ENCODE assay signal across 19 cellular contexts in the genomic region with DNA sequence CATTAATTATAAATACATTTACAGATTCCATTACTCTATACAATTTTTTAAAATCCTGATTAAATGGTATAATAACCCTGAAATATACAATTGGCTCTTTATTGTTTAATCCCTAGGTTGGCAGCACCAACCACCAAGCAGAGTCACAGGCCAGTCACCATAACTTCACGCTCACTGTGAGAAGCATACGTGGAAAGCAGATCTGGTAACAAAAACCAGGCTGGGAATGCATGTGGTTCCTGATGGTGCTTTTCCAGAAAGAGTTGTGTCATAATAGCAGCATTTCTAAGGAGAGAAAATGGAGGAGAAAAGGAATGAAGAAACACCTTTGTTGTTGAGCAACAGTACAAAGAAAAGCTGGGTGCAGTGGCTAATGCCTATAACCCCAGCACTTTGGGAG.
DNase-seq lines count a peak whose midpoint lies in the region; ATAC-seq, FAIRE-seq and TF ChIP-seq lines count a peak whose summit lies in the region.
"Had no signal": no experiment of that assay in that cellular context is flagged by ENCODE, and none has a peak within 500 bp of the region (broad histone marks: within the 10 kb centered on the region; RNA-seq: fewer than 3 reads in every experiment).

No MANE protein-coding gene starts in this region.

- H4K5ac ChIP-seq in H9 (ENCODE audit: insufficient read length, low read depth, low read length) (no peak overlapping the region), H1 (ENCODE audit: insufficient read length, low read depth, low read length) (no peak overlapping the region)

- no peak overlapping the region for H3K23ac ChIP-seq in H9 (ENCODE audit: insufficient read length, low read depth, low read length)
- no peak overlapping the region for H3K23ac ChIP-seq in H1 (ENCODE audit: insufficient read length)

- H4K8ac ChIP-seq in H9 (replicated peaks; ENCODE audit: insufficient read length, low read depth, low read length) (no peak overlapping the region), H1 (ENCODE audit: extremely low read depth, insufficient read depth, low read length) (no peak overlapping the region)

- no peak overlapping the region for H2BK20ac ChIP-seq in H9 (ENCODE audit: low read depth, low read length, poor library complexity, severe bottlenecking)
- no peak overlapping the region for H2BK20ac ChIP-seq in H1 (ENCODE audit: low read length)

- no peaks in the 10 kb centered on the region for H3K36me3 ChIP-seq in GM23248 (ENCODE audit: low read depth)
- no peaks in the 10 kb centered on the region for H3K36me3 ChIP-seq in H1 (ENCODE audit: control insufficient read depth in 2 of 4, insufficient read depth in 4 of 4, low read length in 3 of 4)
- H3K36me3 ChIP-seq: BLaER1, HAP-1 had no signal

- POLR2A ChIA-PET in H1 (lab: Charles Lee; ENCODE audit: partially characterized antibody) (no interaction called here), WTC11 (lab: Charles Lee) (no interaction called here)

- H3K4me3 ChIP-seq in GM23248 (no peak overlapping the region), H1 (ENCODE audit: extremely low read depth in 1 of 4, insufficient read depth in 2 of 4, low read depth in 3 of 4, low read length in 4 of 4) (no peak overlapping the region), fibroblast of the aortic adventitia (ENCODE audit: low read depth, low read length) (no peak overlapping the region)
- H3K4me3 ChIP-seq: BLaER1, HAP-1 had no signal

- peaks cover 17% of the 10 kb centered on the region for H3F3A ChIP-seq in GM23248 (ENCODE audit: insufficient read depth)

- no peaks in the 10 kb centered on the region for H3K9me3 ChIP-seq in GM23248 (ENCODE audit: low read depth)
- H3K9me3 ChIP-seq in H9 (ENCODE audit: control insufficient read depth, low read depth, low read length): no peaks in the 10 kb centered on the region
- no peaks in the 10 kb centered on the region for H3K9me3 ChIP-seq in H1 (ENCODE audit: insufficient read depth in 2 of 2, low read depth in 1 of 2, low read length in 1 of 2)
- H3K9me3 ChIP-seq: BLaER1, Caco-2, HAP-1 had no signal

- H3K4me1 ChIP-seq in GM23248 (ENCODE audit: insufficient read depth) (peaks cover 17% of the 10 kb centered on the region), H9 (ENCODE audit: insufficient read depth, low read length) (no peaks in the 10 kb centered on the region), H1 (replicated peaks in 1 of 4; ENCODE audit: control insufficient read depth in 3 of 4, insufficient read depth in 4 of 4, low read length in 3 of 4) (no peaks in the 10 kb centered on the region)
- H3K4me1 ChIP-seq: BLaER1, Caco-2, HAP-1 had no signal

- H2BK120ac ChIP-seq in H9 (ENCODE audit: low read depth, low read length, poor library complexity, severe bottlenecking) (no peak overlapping the region), H1 (replicated peaks; ENCODE audit: low read depth, low read length) (no peak overlapping the region)

- no peaks in the 10 kb centered on the region for H3K36me3 Mint-ChIP-seq in H9 (ENCODE audit: insufficient read depth in 1 of 3, low read depth in 3 of 3)
- no peaks in the 10 kb centered on the region for H3K36me3 Mint-ChIP-seq in WTC11
- H3K36me3 Mint-ChIP-seq: CD4-positive, CD25-positive, alpha-beta regulatory T cell; CD8-positive, alpha-beta T cell had no signal

- H3K23me2 ChIP-seq in H9 (ENCODE audit: insufficient read length, low read depth, low read length, poor library complexity, severe bottlenecking) (no peaks in the 10 kb centered on the region), H1 (ENCODE audit: low read depth, low read length) (no peaks in the 10 kb centered on the region)

- no peak overlapping the region for H3K4ac ChIP-seq in H9 (ENCODE audit: low read depth, low read length)
- no peak overlapping the region for H3K4ac ChIP-seq in H1 (replicated peaks; ENCODE audit: insufficient read length, low read depth, low read length)

- H3K9ac ChIP-seq in GM23248: no peak overlapping the region
- no peak overlapping the region for H3K9ac ChIP-seq in H9 (ENCODE audit: extremely low read depth, insufficient read length, low read length)
- no peak overlapping the region for H3K9ac ChIP-seq in H1 (replicated peaks in 1 of 4; ENCODE audit: extremely low read depth in 1 of 4, low read depth in 3 of 4, low read length in 3 of 4)
- H3K9ac ChIP-seq: BLaER1 had no signal

- H3K79me1 ChIP-seq in H9 (ENCODE audit: insufficient read depth, low read depth, low read length, poor library complexity, severe bottlenecking) (no peaks in the 10 kb centered on the region), H1 (ENCODE audit: low read depth, low read length) (no peaks in the 10 kb centered on the region)

- H3K27me3 ChIP-seq in GM23248 (replicated peaks; ENCODE audit: insufficient read depth) (no peaks in the 10 kb centered on the region), H9 (ENCODE audit: insufficient read depth, low read length) (no peaks in the 10 kb centered on the region), H1 (replicated peaks in 1 of 4; ENCODE audit: control insufficient read depth in 3 of 4, extremely low read depth in 1 of 4, insufficient read depth in 3 of 4, low read length in 3 of 4) (no peaks in the 10 kb centered on the region)
- H3K27me3 ChIP-seq: BLaER1 had no signal

- no peak overlapping the region for H3K4me3 Mint-ChIP-seq in H9
- H3K4me3 Mint-ChIP-seq in WTC11: no peak overlapping the region
- H3K4me3 Mint-ChIP-seq: B cell; CD4-positive, CD25-positive, alpha-beta regulatory T cell; CD8-positive, alpha-beta T cell; HFFc6 had no signal

- H3K4me1 Mint-ChIP-seq in H9 (peaks cover 0 to 4% of the 10 kb centered on the region in 2 experiments; a peak in 2 of 4 replicates), WTC11 (peaks cover 5% of the 10 kb centered on the region; the same call in 1 of the 2 replicates)
- H3K4me1 Mint-ChIP-seq: B cell; CD4-positive, CD25-positive, alpha-beta regulatory T cell had no signal

- H4K20me1 ChIP-seq in GM23248 (ENCODE audit: insufficient read depth) (no peaks in the 10 kb centered on the region), H9 (ENCODE audit: control insufficient read depth, insufficient read depth, insufficient read length) (no peaks in the 10 kb centered on the region), H1 (replicated peaks in 1 of 2; ENCODE audit: control insufficient read depth in 1 of 2, insufficient read depth in 2 of 2, low read length in 2 of 2) (no peaks in the 10 kb centered on the region)
- H4K20me1 ChIP-seq: BLaER1 had no signal

- in situ Hi-C loops in GM23248 (cut with MboI): no loop called here

- DNase-seq in GM23248 (peak; percentile 34), H9 (no peak), H1 (ENCODE audit: low read depth in 1 of 2, low spot score in 2 of 2) (no peak), fibroblast of the aortic adventitia (ENCODE audit: low read depth) (peak; percentile 24), WTC11 (ENCODE audit: low spot score) (no peak), NCI-H1105 treated with DMSO at 0.1 percent for 48 hours (lab: John Stamatoyannopoulos, UW) (no peak), GM20000 (ENCODE audit: low spot score) (no peak)
- DNase-seq: Caco-2; CD4-positive, CD25-positive, alpha-beta regulatory T cell; CD8-positive, alpha-beta T cell; DMS153; DND-41; HFFc6 had no signal

- H2BK5ac ChIP-seq in H9 (ENCODE audit: insufficient read length, low read length): no peak overlapping the region
- H2BK5ac ChIP-seq in H1 (ENCODE audit: low read depth, low read length): no peak overlapping the region

- H3K4me2 ChIP-seq in GM23248 (ENCODE audit: unreplicated experiment) (no peak overlapping the region), H9 (ENCODE audit: insufficient read depth, insufficient read length, low read length) (no peak overlapping the region), H1 (ENCODE audit: insufficient read depth in 1 of 2, low read depth in 2 of 2, low read length in 2 of 2) (no peak overlapping the region)
- H3K4me2 ChIP-seq: BLaER1 had no signal

- no peak overlapping the region for H3K27ac ChIP-seq in GM23248
- H3K27ac ChIP-seq in H9 (ENCODE audit: insufficient read length, low read depth, low read length): no peak overlapping the region
- H3K27ac ChIP-seq in H1 (ENCODE audit: low read depth, low read length): no peak overlapping the region
- H3K27ac ChIP-seq: BLaER1, C4-2B had no signal

- TF ChIP-seq CTCF in H9 (conservative IDR thresholded peaks at IDR 0.05) (no peak), H1 (IDR thresholded peaks at IDR 0.05; ENCODE audit: control extremely low read depth in 1 of 3, insufficient read depth in 1 of 3, low read depth in 1 of 3, low read length in 3 of 3) (no peak), fibroblast of the aortic adventitia (IDR thresholded peaks at IDR 0.05; ENCODE audit: insufficient read depth, low read length) (no peak), WTC11 (IDR thresholded peaks at IDR 0.05) (no peak), GM20000 (IDR thresholded peaks at IDR 0.05; ENCODE audit: extremely low read depth, missing control alignments) (no peak)

- no peak overlapping the region for H3T11ph ChIP-seq in H9 (ENCODE audit: low read length)

- no peak overlapping the region for H3K18ac ChIP-seq in H9 (ENCODE audit: insufficient read length, low read depth, low read length)
- no peak overlapping the region for H3K18ac ChIP-seq in H1 (ENCODE audit: extremely low read depth, low read length)

- H2BK12ac ChIP-seq in H9 (ENCODE audit: insufficient read length, low read depth, low read length) (no peak overlapping the region), H1 (ENCODE audit: low read depth, low read length) (no peak overlapping the region)

- H2BK15ac ChIP-seq in H9 (ENCODE audit: low read depth, low read length): no peak overlapping the region
- H2BK15ac ChIP-seq in H1 (ENCODE audit: low read length): no peak overlapping the region

- no peak overlapping the region for H3K14ac ChIP-seq in H9 (ENCODE audit: insufficient read depth, low read length)
- H3K14ac ChIP-seq in H1 (ENCODE audit: insufficient read length): no peak overlapping the region

- no peak for TF ChIP-seq EP300 in H1 (IDR thresholded peaks at IDR 0.05; ENCODE audit: borderline replicate concordance in 1 of 2, low read depth in 2 of 2, low read length in 2 of 2)

- no peak for TF ChIP-seq POLR2A in H1 (IDR thresholded peaks at IDR 0.05; ENCODE audit: control extremely low read depth in 1 of 2, low read depth in 2 of 2, low read length in 2 of 2)

- H3K27me3 Mint-ChIP-seq in H9 (ENCODE audit: low read depth): no peaks in the 10 kb centered on the region
- H3K27me3 Mint-ChIP-seq in WTC11 (ENCODE audit: low read depth): no peaks in the 10 kb centered on the region
- H3K27me3 Mint-ChIP-seq: CD4-positive, CD25-positive, alpha-beta regulatory T cell had no signal

- TF ChIP-seq RAD21 in H1 (IDR thresholded peaks at IDR 0.05 in 1 of 2, conservative IDR thresholded peaks at IDR 0.05 in 1 of 2; ENCODE audit: low read depth in 2 of 2, low read length in 2 of 2): no peak

- CTCF ChIA-PET in H1 (lab: Charles Lee; ENCODE audit: partially characterized antibody) (interaction anchor here (1.4 kb wide), 1 partner anchor 10 kb away, joined by 3 read pairs; no protein-coding TSS in a partner anchor), WTC11 (lab: Charles Lee) (interaction anchor here (0.7 kb wide), 1 partner anchor 149 kb away, joined by 5 read pairs; a partner anchor contains a TSS)

- no peak for ATAC-seq in WTC11
- no peak for ATAC-seq in HG03025 (IDR thresholded peaks at IDR 0.05; ENCODE audit: low FRiP score, unreplicated experiment)
- ATAC-seq: CD8-positive, alpha-beta T cell had no signal

- H3K9me2 ChIP-seq in GM23248 (ENCODE audit: insufficient read depth): no peaks in the 10 kb centered on the region

- H3K79me2 ChIP-seq in GM23248 (ENCODE audit: insufficient read depth): no peaks in the 10 kb centered on the region
- no peaks in the 10 kb centered on the region for H3K79me2 ChIP-seq in H9 (ENCODE audit: insufficient read depth, low read length)
- H3K79me2 ChIP-seq in H1 (ENCODE audit: control insufficient read depth in 1 of 2, insufficient read depth in 2 of 2, low read length in 2 of 2): no peaks in the 10 kb centered on the region

- H3K9me3 Mint-ChIP-seq in H9: no peaks in the 10 kb centered on the region
- peaks cover 5% of the 10 kb centered on the region; the same call in 1 of the 2 replicates for H3K9me3 Mint-ChIP-seq in WTC11
- H3K9me3 Mint-ChIP-seq: CD8-positive, alpha-beta T cell; HFFc6 had no signal

- H4K91ac ChIP-seq in H9 (ENCODE audit: insufficient read length, low read depth, low read length) (no peak overlapping the region), H1 (replicated peaks; ENCODE audit: insufficient read length, low read length) (no peak overlapping the region)

- 68 to 75% methylated on average over 2 of the region's 2 CpGs for WGBS in GM23248 (ENCODE audit: low coverage in 1 of 2, low lambda C conversion rate in 2 of 2, missing lambda C conversion rate in 2 of 2), 2 experiments
- no CpG with 5 or more reads among the region's 2 CpGs for WGBS in H9 (ENCODE audit: extremely low coverage, insufficient read length, low lambda C conversion rate)
- WGBS in H1 (ENCODE audit: extremely low coverage in 1 of 2, insufficient coverage in 1 of 2, insufficient read length in 1 of 2, insufficient replicate concordance in 2 of 2, low coverage in 1 of 2, low lambda C conversion rate in 2 of 2, missing lambda C conversion rate in 1 of 2), 2 experiments: 82% methylated on average over 2 of the region's 2 CpGs; no CpG with 5 or more reads in 1 of the 2 experiments

- H2AFZ ChIP-seq in GM23248 (no peak overlapping the region), H9 (ENCODE audit: low read length) (peak overlapping the region; percentile 45), H1 (ENCODE audit: low read length) (peak overlapping the region; percentile 61; the same call in 1 of the 2 replicates)

- H3K27ac Mint-ChIP-seq in H9 (no peak overlapping the region; a peak in 1 of 7 replicates), WTC11 (no peak overlapping the region)
- H3K27ac Mint-ChIP-seq: B cell; CD4-positive, CD25-positive, alpha-beta regulatory T cell; CD8-positive, alpha-beta T cell; HFFc6 had no signal

- H3K56ac ChIP-seq in H9 (ENCODE audit: insufficient read length, low read depth, low read length) (no peak overlapping the region), H1 (replicated peaks; ENCODE audit: insufficient read length, low read depth, low read length) (no peak overlapping the region)

- FAIRE-seq in H1 (lab: Jason Lieb, UNC): no peak
- FAIRE-seq: GM12892 had no signal

- H2AK5ac ChIP-seq in H9 (ENCODE audit: insufficient read length, low read length) (no peak overlapping the region), H1 (ENCODE audit: low read depth, low read length) (no peak overlapping the region)

Comparison
In these comparisons a context has a peak if more than half of its experiments do, and no peak if none do; other contexts are left out.
1. DNase-seq: peak in GM23248 (single experiment) and fibroblast of the aortic adventitia (single experiment); none in H9 (single experiment), H1 (0 of 2), WTC11 (single experiment), NCI-H1105 treated with DMSO at 0.1 percent for 48 hours (single experiment) and GM20000 (single experiment).